8 cellular contexts compared by ENCODE assay signal in genomic region chr5:77211013-77211690, GRCh38. TPM values are rescaled to one million over a fixed set of nuclear protein-coding genes. Genes with fewer than 3 reads are reported as not detected.
DNase-seq lines count a peak whose midpoint lies in the region; ATAC-seq and TF ChIP-seq lines count a peak whose summit lies in the region.

No MANE protein-coding gene starts in this region.

- no peaks in the 10 kb centered on the region for H3K36me3 ChIP-seq in upper lobe of left lung

- no peaks in the 10 kb centered on the region for H3K9me3 Mint-ChIP-seq in activated T-cell treated with anti-CD3 and anti-CD28 coated beads, Interleukin-2, amount 50 U/mL, for 24 hours
- H3K9me3 Mint-ChIP-seq in activated naive CD8-positive, alpha-beta T cell treated with anti-CD3 and anti-CD28 coated beads, Interleukin-2, amount 50 U/mL, for 24 hours = no peaks in the 10 kb centered on the region

- peak overlapping the region in 1 of 4 donors; percentile 70 for H3K27ac ChIP-seq in upper lobe of left lung

- TF ChIP-seq CTCF in lower leg skin (IDR thresholded peaks at IDR 0.05) = no peak
- TF ChIP-seq CTCF in upper lobe of left lung (IDR thresholded peaks at IDR 0.05) = no peak

- peaks cover 75% of the 10 kb centered on the region for H3K27me3 Mint-ChIP-seq in activated T-cell treated with anti-CD3 and anti-CD28 coated beads, Interleukin-2, amount 50 U/mL, for 24 hours
- H3K27me3 Mint-ChIP-seq in activated naive CD8-positive, alpha-beta T cell treated with anti-CD3 and anti-CD28 coated beads, Interleukin-2, amount 50 U/mL, for 24 hours = peaks cover 67% of the 10 kb centered on the region

- peaks cover 11% of the 10 kb centered on the region for H3K4me1 Mint-ChIP-seq in activated T-cell treated with anti-CD3 and anti-CD28 coated beads, Interleukin-2, amount 50 U/mL, for 24 hours (ENCODE audit: low read depth)
- H3K4me1 Mint-ChIP-seq in activated naive CD8-positive, alpha-beta T cell treated with anti-CD3 and anti-CD28 coated beads, Interleukin-2, amount 50 U/mL, for 24 hours = peaks cover 11% of the 10 kb centered on the region

- H3K4me3 Mint-ChIP-seq in activated T-cell treated with anti-CD3 and anti-CD28 coated beads, Interleukin-2, amount 50 U/mL, for 24 hours = peak overlapping the region; percentile 57
- peak overlapping the region; percentile 67 for H3K4me3 Mint-ChIP-seq in activated naive CD8-positive, alpha-beta T cell treated with anti-CD3 and anti-CD28 coated beads, Interleukin-2, amount 50 U/mL, for 24 hours

- H3K9me3 ChIP-seq in upper lobe of left lung = no peaks in the 10 kb centered on the region

- H3K27me3 ChIP-seq in upper lobe of left lung = peaks cover 0 to 16% (median 10%) of the 10 kb centered on the region in 4 donors

- WGBS in lower leg skin, 2 donors = 2 to 3% methylated on average over 15 to 32 of the region's 55 CpGs
- 1 to 3% methylated on average over 20 to 25 of the region's 55 CpGs for WGBS in upper lobe of left lung, 2 donors

- no peaks in the 10 kb centered on the region for H3K36me3 Mint-ChIP-seq in activated T-cell treated with anti-CD3 and anti-CD28 coated beads, Interleukin-2, amount 50 U/mL, for 24 hours (ENCODE audit: low read depth)
- H3K36me3 Mint-ChIP-seq in activated naive CD8-positive, alpha-beta T cell treated with anti-CD3 and anti-CD28 coated beads, Interleukin-2, amount 50 U/mL, for 24 hours (ENCODE audit: low read depth) = no peaks in the 10 kb centered on the region

- H3K4me1 ChIP-seq in upper lobe of left lung = peaks cover 6 to 22% (median 9%) of the 10 kb centered on the region in 4 donors

- TF ChIP-seq POLR2A in lower leg skin (IDR thresholded peaks at IDR 0.05) (no peak), upper lobe of left lung (IDR thresholded peaks at IDR 0.05) (no peak)

- no peak for ATAC-seq in activated naive CD8-positive, alpha-beta T cell treated with anti-CD3 and anti-CD28 coated beads, Interleukin-2, amount 50 U/mL, for 24 hours
- peak; percentile 39 to 69 for ATAC-seq in upper lobe of left lung (ENCODE audit: low FRiP score in 2 of 2)
- ATAC-seq in GM21515 (IDR thresholded peaks at IDR 0.05; ENCODE audit: unreplicated experiment) = no peak
- no peak for ATAC-seq in GM18498 (IDR thresholded peaks at IDR 0.05; ENCODE audit: unreplicated experiment)

- intact Hi-C loops in lower leg skin (cut with DNase I; ENCODE audit: low total_unique reads) = no loop called here

- H3K4me3 ChIP-seq in lower leg skin (ENCODE audit: low read depth, poor library complexity, severe bottlenecking) (peak overlapping the region; percentile 39), upper lobe of left lung (peak overlapping the region; percentile 48 to 82 (median 66))

- no peak overlapping the region for H3K27ac Mint-ChIP-seq in activated T-cell treated with anti-CD3 and anti-CD28 coated beads, Interleukin-2, amount 50 U/mL, for 24 hours
- no peak overlapping the region for H3K27ac Mint-ChIP-seq in activated naive CD8-positive, alpha-beta T cell treated with anti-CD3 and anti-CD28 coated beads, Interleukin-2, amount 50 U/mL, for 24 hours

- peak; percentile 33 for DNase-seq in activated T-cell treated with anti-CD3 and anti-CD28 coated beads, Interleukin-2, amount 50 U/mL, for 24 hours
- no peak for DNase-seq in activated T-cell treated with anti-CD3 and anti-CD28 coated beads for 4 hours
- DNase-seq in activated naive CD8-positive, alpha-beta T cell treated with anti-CD3 and anti-CD28 coated beads, Interleukin-2, amount 50 U/mL, for 24 hours = no peak
- DNase-seq in lower leg skin (ENCODE audit: low spot score in 2 of 2) = no peak
- peak; percentile 76 to 80 for DNase-seq in upper lobe of left lung
- DNase-seq in 8988T = no peak

- TF ChIP-seq EP300 in upper lobe of left lung (IDR thresholded peaks at IDR 0.05) = no peak

RNA-seq across cellular contexts. Expression of gene PDE8B, which starts 0.7 kb away (rescaled TPM):
- 1 to 10 TPM; 2.3 to 4.5 (median 2.6) TPM for total RNA-seq in lower leg skin
- 10 to 100 TPM in 3 of 6 donors, 1 to 10 TPM in 3; 5.8 to 21.9 (median 9.7) TPM for total RNA-seq in upper lobe of left lung

Comparison
In these comparisons a context has a peak if more than half of its experiments do, and no peak if none do; other contexts are left out.
1. DNase-seq: peak in activated T-cell treated with anti-CD3 and anti-CD28 coated beads, Interleukin-2, amount 50 U/mL, for 24 hours (single experiment) and upper lobe of left lung (2 of 2); none in activated T-cell treated with anti-CD3 and anti-CD28 coated beads for 4 hours (single experiment), activated naive CD8-positive, alpha-beta T cell treated with anti-CD3 and anti-CD28 coated beads, Interleukin-2, amount 50 U/mL, for 24 hours (single experiment), lower leg skin (0 of 2) and 8988T (single experiment).
2. ATAC-seq: peak in upper lobe of left lung (2 of 2); none in activated naive CD8-positive, alpha-beta T cell treated with anti-CD3 and anti-CD28 coated beads, Interleukin-2, amount 50 U/mL, for 24 hours (single experiment), GM21515 (single experiment) and GM18498 (single experiment).